In the genomic region with DNA sequence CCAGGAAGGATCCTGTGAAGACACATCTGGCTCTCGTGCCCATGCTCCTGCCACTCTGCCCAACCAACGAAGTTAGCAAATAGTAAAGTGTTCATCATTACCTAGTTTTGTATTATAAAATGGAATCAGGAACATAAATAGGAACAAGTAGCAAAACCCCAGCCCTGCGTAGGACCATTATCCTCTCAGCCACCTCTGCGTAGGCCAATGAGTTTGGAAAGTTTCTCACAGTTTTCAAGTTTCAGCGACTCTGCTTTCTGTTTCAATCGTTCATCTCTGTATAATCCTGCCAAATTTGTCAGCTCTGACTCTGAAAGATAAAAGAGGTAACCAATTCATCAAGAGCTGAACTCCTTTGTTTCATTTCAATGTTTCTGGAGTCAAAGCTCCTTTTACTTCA, we compare ENCODE assay signal across 15 cellular contexts. TPM values are rescaled to one million over a fixed set of nuclear protein-coding genes. Genes with fewer than 3 reads are reported as not detected.
A peak's percentile ranks its signal among the peaks of the same experiment; 100 is the strongest.
DNase-seq lines count a peak whose midpoint lies in the region; ATAC-seq and TF ChIP-seq lines count a peak whose summit lies in the region.
"Had no signal": no experiment of that assay in that cellular context is flagged by ENCODE, and none has a peak within 500 bp of the region (broad histone marks: within the 10 kb centered on the region; RNA-seq: fewer than 3 reads in every experiment).

No MANE protein-coding gene starts in this region.

- CTCF ChIA-PET in CD4-positive, alpha-beta T cell (lab: Charles Lee), result interaction anchor here (1.6 kb wide), 1 partner anchor 8 kb away, joined by 4 read pairs; no protein-coding TSS in a partner anchor

- H3K4me3 ChIP-seq in BLaER1 (no peak overlapping the region), GM12865 (ENCODE audit: low read depth, low read length) (no peak overlapping the region)

- no peaks in the 10 kb centered on the region for H3K27me3 ChIP-seq in BLaER1
- H3K27me3 ChIP-seq in CD4-positive, alpha-beta T cell (ENCODE audit: control insufficient read depth, insufficient read depth, low read length), result no peaks in the 10 kb centered on the region

- no peaks in the 10 kb centered on the region for H3K9me3 ChIP-seq in BLaER1
- H3K9me3 ChIP-seq in CD4-positive, alpha-beta T cell (ENCODE audit: control insufficient read depth, low read length), result no peaks in the 10 kb centered on the region

- no peak overlapping the region; the same call in 1 of the 2 replicates for H3K9ac ChIP-seq in BLaER1

- no peak overlapping the region for H3K27ac ChIP-seq in BLaER1
- H3K27ac ChIP-seq in CD4-positive, alpha-beta T cell (ENCODE audit: low read depth, low read length), result no peak overlapping the region

- no peak for TF ChIP-seq CTCF in GM12865 (IDR thresholded peaks at IDR 0.05; ENCODE audit: insufficient read depth, low read depth, low read length, missing control alignments)
- no peak for TF ChIP-seq CTCF in CD4-positive, alpha-beta T cell (IDR thresholded peaks at IDR 0.05)

- POLR2A ChIA-PET in CD4-positive, alpha-beta T cell (lab: Charles Lee), result interaction anchor here (1.0 to 1.5 kb wide), 3 partner anchors 10 to 72 kb away, joined by 3 to 4 read pairs (median 3); a partner anchor contains a TSS

- H3K27ac Mint-ChIP-seq in T-helper 1 cell treated with Interleukin-12 subunit alpha and Interleukin-12 subunit beta and Interleukin-4 antibody, amounts not matched to agents 30 μg/mL and 1 μg/mL, for 36 hours, result peak overlapping the region; percentile 91
- H3K27ac Mint-ChIP-seq in CD4-positive, alpha-beta T cell, result no peak overlapping the region
- H3K27ac Mint-ChIP-seq: WTC11 had no signal

- DNase-seq in GM12865 (ENCODE audit: low read depth) (peak; percentile 62), inferior parietal cortex (ENCODE audit: extremely low spot score) (peak; percentile 20), AG08396 (ENCODE audit: low spot score) (no peak), C1 segment of cervical spinal cord (lab: John Stamatoyannopoulos, UW) (no peak)
- DNase-seq in CD4-positive, alpha-beta T cell, result no peak
- DNase-seq: NCI-H187 treated with DMSO at 0.1 percent for 48 hours; NCI-H82; stimulated activated CD4-positive, alpha-beta T cell treated with anti-CD3 and anti-CD28 coated beads, Interleukin-1b, Interleukin-23, amount 100 ng/mL, for 48 hours had no signal

- no peaks in the 10 kb centered on the region for H4K20me1 ChIP-seq in BLaER1

- H3K4me2 ChIP-seq in BLaER1, result peak overlapping the region; percentile 83

- peaks cover 18% of the 10 kb centered on the region; the same call in 1 of the 2 replicates for H3K36me3 ChIP-seq in BLaER1

- H3K4me1 Mint-ChIP-seq in T-helper 1 cell treated with Interleukin-12 subunit alpha and Interleukin-12 subunit beta and Interleukin-4 antibody, amounts not matched to agents 30 μg/mL and 1 μg/mL, for 36 hours (ENCODE audit: low read depth), result peaks cover 50% of the 10 kb centered on the region
- peaks cover 23% of the 10 kb centered on the region for H3K4me1 Mint-ChIP-seq in CD4-positive, alpha-beta T cell (ENCODE audit: low read depth)
- H3K4me1 Mint-ChIP-seq: WTC11 had no signal

- H3K9me3 Mint-ChIP-seq in T-helper 1 cell treated with Interleukin-12 subunit alpha and Interleukin-12 subunit beta and Interleukin-4 antibody, amounts not matched to agents 30 μg/mL and 1 μg/mL, for 36 hours, result no peaks in the 10 kb centered on the region
- no peaks in the 10 kb centered on the region for H3K9me3 Mint-ChIP-seq in CD4-positive, alpha-beta T cell
- H3K9me3 Mint-ChIP-seq: WTC11 had no signal

- no peak for ATAC-seq in CD4-positive, alpha-beta T cell (ENCODE audit: poor library complexity)
- ATAC-seq in GM21717 (IDR thresholded peaks at IDR 0.05; ENCODE audit: unreplicated experiment), result no peak
- ATAC-seq: WTC11 had no signal

- H3K36me3 Mint-ChIP-seq in T-helper 1 cell treated with Interleukin-12 subunit alpha and Interleukin-12 subunit beta and Interleukin-4 antibody, amounts not matched to agents 30 μg/mL and 1 μg/mL, for 36 hours (ENCODE audit: low read depth), result peaks cover 28% of the 10 kb centered on the region
- peaks cover 15% of the 10 kb centered on the region for H3K36me3 Mint-ChIP-seq in CD4-positive, alpha-beta T cell (ENCODE audit: low read depth)

- H3K4me1 ChIP-seq in BLaER1, result peaks cover 73% of the 10 kb centered on the region

- intact Hi-C loops in CD4-positive, alpha-beta T cell (cut with DNase I, micrococcal nuclease), result no loop called here

- H3K27me3 Mint-ChIP-seq in T-helper 1 cell treated with Interleukin-12 subunit alpha and Interleukin-12 subunit beta and Interleukin-4 antibody, amounts not matched to agents 30 μg/mL and 1 μg/mL, for 36 hours (ENCODE audit: low read depth), result no peaks in the 10 kb centered on the region
- H3K27me3 Mint-ChIP-seq in CD4-positive, alpha-beta T cell, result no peaks in the 10 kb centered on the region

- H3K4me3 Mint-ChIP-seq in T-helper 1 cell treated with Interleukin-12 subunit alpha and Interleukin-12 subunit beta and Interleukin-4 antibody, amounts not matched to agents 30 μg/mL and 1 μg/mL, for 36 hours, result peak overlapping the region; percentile 59
- H3K4me3 Mint-ChIP-seq in CD4-positive, alpha-beta T cell, result no peak overlapping the region
- H3K4me3 Mint-ChIP-seq: WTC11 had no signal

RNA-seq across cellular contexts. Expression of a gene that starts 10.1 kb away (rescaled TPM):
- 1 to 10 TPM; 3.0 to 3.9 TPM for total RNA-seq in CD4-positive, alpha-beta T cell

RNA-seq across cellular contexts. Expression of a gene that starts 19.1 kb away (rescaled TPM):
- total RNA-seq in CD4-positive, alpha-beta T cell, result under 1 TPM; 0.25 to 0.41 TPM

RNA-seq across cellular contexts. Expression of a gene that starts 24.2 kb away (rescaled TPM):
- total RNA-seq in CD4-positive, alpha-beta T cell, result under 1 TPM; 0.42 to 0.63 TPM
- total RNA-seq: lower leg skin, occipital lobe, SK-MEL-5 had no signal

RNA-seq across cellular contexts. Expression of a gene that starts 25.4 kb away (rescaled TPM):
- 1 to 10 TPM; 7.5 to 8.7 TPM for total RNA-seq in CD4-positive, alpha-beta T cell

RNA-seq across cellular contexts. Expression of a gene that starts 30.9 kb away (rescaled TPM):
- not detected for total RNA-seq in CD4-positive, alpha-beta T cell
- total RNA-seq: occipital lobe, SK-MEL-5, WTC11 had no signal

Comparison
In these comparisons a context has a peak if more than half of its experiments do, and no peak if none do; other contexts are left out.
1. DNase-seq: peak in GM12865 (single experiment) and inferior parietal cortex (single experiment); none in AG08396 (single experiment), C1 segment of cervical spinal cord (0 of 14) and CD4-positive, alpha-beta T cell (0 of 10).